ENCODE assay signal across 13 cellular contexts in genomic region chr3:144119611-144120010, GRCh38.
"Had no signal": no experiment of that assay in that cellular context is flagged by ENCODE, and none has a peak within 500 bp of the region (broad histone marks: within the 10 kb centered on the region; RNA-seq: fewer than 3 reads in every experiment).

No MANE protein-coding gene starts in this region.

- ATAC-seq: left ventricle myocardium superior had no signal

- DNase-seq: activated CD4-positive, alpha-beta memory T cell treated with anti-CD3 and anti-CD28 coated beads for 36 hours; activated CD4-positive, alpha-beta T cell treated with anti-CD3 and anti-CD28 coated beads for 1 hour; activated effector memory CD4-positive, alpha-beta T cell treated with Interleukin-2 at 50 U/mL for 16 hours; activated T-cell treated with anti-CD3 and anti-CD28 coated beads, Interleukin-2, amount 50 U/mL, for 24 hours; adrenal gland; colonic mucosa; esophagus squamous epithelium; left ventricle myocardium superior; mesendoderm; nephron progenitor cell; stimulated activated CD4-positive, alpha-beta T cell treated with anti-CD3 and anti-CD28 coated beads, Interleukin-4, amount 100 ng/mL, for 1 hour; stimulated activated naive CD4-positive, alpha-beta T cell; tibial artery had no signal
